1 cellular context compared by ENCODE assay signal in the genomic region with DNA sequence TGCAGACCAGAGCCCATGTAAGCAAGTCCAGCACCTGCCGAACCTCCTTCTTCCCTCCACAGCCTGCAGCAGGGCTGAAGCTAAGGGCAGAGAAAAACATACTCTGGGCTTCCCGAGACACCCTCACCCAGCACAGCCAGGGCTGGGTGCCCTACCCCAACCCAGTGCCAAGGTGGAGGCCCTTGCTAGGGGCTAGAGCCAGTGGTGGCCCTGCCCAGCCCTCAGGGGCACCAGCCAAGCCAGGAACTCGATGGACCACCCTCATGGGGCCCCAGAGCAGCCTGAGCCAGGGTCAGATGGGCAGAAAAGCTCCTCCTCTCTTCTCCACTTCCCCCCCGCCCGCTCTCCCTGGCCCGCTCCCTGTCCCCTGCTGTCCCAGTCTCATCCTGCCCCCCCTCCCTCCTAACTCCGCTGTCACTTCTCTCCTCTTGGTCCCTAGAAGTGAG.
TF ChIP-seq lines count a peak whose summit lies in the region.

No MANE protein-coding gene starts in this region.

TF ChIP-seq in H1, 55 proteins besides CTCF, POLR2A, EP300 and RAD21:
- TF ChIP-seq RXRA (IDR thresholded peaks at IDR 0.05; ENCODE audit: insufficient read depth, low read depth, low read length) (no peak), NRF1 (IDR thresholded peaks at IDR 0.05; ENCODE audit: low read depth, low read length) (no peak), BRCA1 (IDR thresholded peaks at IDR 0.05; ENCODE audit: low read depth, low read length) (no peak), TAF1 (IDR thresholded peaks at IDR 0.05; ENCODE audit: low read depth, low read length) (no peak), BCL11A (IDR thresholded peaks at IDR 0.05; ENCODE audit: low read depth in 2 of 2, low read length in 2 of 2) (no peak), SIN3A (conservative IDR thresholded peaks at IDR 0.05 in 1 of 2, IDR thresholded peaks at IDR 0.05 in 1 of 2; ENCODE audit: low read depth in 1 of 2, low read length in 2 of 2) (no peak), ZNF274 (IDR thresholded peaks at IDR 0.05; ENCODE audit: borderline replicate concordance, extremely low read depth, low read length) (no peak), EGR1 (IDR thresholded peaks at IDR 0.05; ENCODE audit: borderline replicate concordance, low read depth, low read length) (no peak), SP1 (IDR thresholded peaks at IDR 0.05; ENCODE audit: low read depth, low read length) (no peak), SIX5 (IDR thresholded peaks at IDR 0.05; ENCODE audit: low read depth, low read length) (no peak), GABPA (IDR thresholded peaks at IDR 0.05; ENCODE audit: borderline replicate concordance, insufficient read depth, low read length) (no peak), POU5F1 (IDR thresholded peaks at IDR 0.05; ENCODE audit: low read depth, low read length) (no peak), CREB1 (IDR thresholded peaks at IDR 0.05) (no peak), GTF2F1 (IDR thresholded peaks at IDR 0.05; ENCODE audit: borderline replicate concordance, low read depth, low read length) (no peak), KDM5A (IDR thresholded peaks at IDR 0.05; ENCODE audit: low read length) (no peak), SUZ12 (IDR thresholded peaks at IDR 0.05; ENCODE audit: low read length) (no peak)
- TF ChIP-seq, protein P1, sequence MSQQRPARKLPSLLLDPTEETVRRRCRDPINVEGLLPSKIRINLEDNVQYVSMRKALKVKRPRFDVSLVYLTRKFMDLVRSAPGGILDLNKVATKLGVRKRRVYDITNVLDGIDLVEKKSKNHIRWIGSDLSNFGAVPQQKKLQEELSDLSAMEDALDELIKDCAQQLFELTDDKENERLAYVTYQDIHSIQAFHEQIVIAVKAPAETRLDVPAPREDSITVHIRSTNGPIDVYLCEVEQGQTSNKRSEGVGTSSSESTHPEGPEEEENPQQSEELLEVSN (IDR thresholded peaks at IDR 0.05) = no peak
